10 cellular contexts compared by ENCODE assay signal in genomic region chr19:10389863-10390262, GRCh38. TPM values are rescaled to one million over a fixed set of nuclear protein-coding genes. Genes with fewer than 3 reads are reported as not detected.
A peak's percentile ranks its signal among the peaks of the same experiment; 100 is the strongest.
DNase-seq lines count a peak whose midpoint lies in the region; ATAC-seq, FAIRE-seq and TF ChIP-seq lines count a peak whose summit lies in the region.
"Had no signal": no experiment of that assay in that cellular context is flagged by ENCODE, and none has a peak within 500 bp of the region (broad histone marks: within the 10 kb centered on the region; RNA-seq: fewer than 3 reads in every experiment).

No MANE protein-coding gene starts in this region.

- H3K9me2 ChIP-seq in DOHH2 (replicated peaks; ENCODE audit: control insufficient read depth, low read length): no peaks in the 10 kb centered on the region

- POLR2A ChIA-PET in activated CD8-positive, alpha-beta T cell treated with anti-CD3 and anti-CD28 coated beads for 36 hours (lab: Charles Lee): interaction anchor here (0.6 to 2.0 kb wide), 5 partner anchors 9 to 131 kb away, joined by 3 to 23 read pairs (median 7); partner anchors contain the start of genes CDC37, ICAM1 and TYK2

- H3K4me3 ChIP-seq in DOHH2 (ENCODE audit: low read length): no peak overlapping the region
- no peak overlapping the region for H3K4me3 ChIP-seq in left lung
- H3K4me3 ChIP-seq: SJCRH30 had no signal

- CTCF ChIA-PET in activated CD8-positive, alpha-beta T cell treated with anti-CD3 and anti-CD28 coated beads for 36 hours (lab: Charles Lee): interaction anchor here (1.2 to 17.3 kb wide), 21 partner anchors 8 to 130 kb away, joined by 3 to 286 read pairs (median 9); partner anchors contain the start of genes ICAM1, ICAM4, ICAM5 and RAVER1

- TF ChIP-seq CTCF in DOHH2 (IDR thresholded peaks at IDR 0.05; ENCODE audit: low read depth, low read length, poor library complexity, severe bottlenecking) (peak; percentile 39), left lung (IDR thresholded peaks at IDR 0.05) (no peak)
- no peak for TF ChIP-seq CTCF in activated CD8-positive, alpha-beta T cell treated with anti-CD3 and anti-CD28 coated beads for 36 hours (IDR thresholded peaks at IDR 0.05)

- H3K79me2 ChIP-seq in DOHH2 (ENCODE audit: control insufficient read depth, low read length): no peaks in the 10 kb centered on the region; the same call in 1 of the 2 replicates

- FAIRE-seq in GM19239 (lab: Jason Lieb, UNC) (peak; percentile 60), frontal cortex (lab: Jason Lieb, UNC) (no peak)
- FAIRE-seq: urothelium cell line had no signal

- DNase-seq in GM19239 (ENCODE audit: insufficient read length, low spot score): no peak
- DNase-seq in activated CD8-positive, alpha-beta T cell treated with anti-CD3 and anti-CD28 coated beads for 36 hours: peak; percentile 62
- DNase-seq in left lung: no peak
- DNase-seq in caudate nucleus (lab: John Stamatoyannopoulos, UW): no peak
- no peak for DNase-seq in frontal cortex (ENCODE audit: low spot score in 2 of 2)
- DNase-seq in NCI-H774 (lab: John Stamatoyannopoulos, UW): no peak

- peaks cover 12% of the 10 kb centered on the region for H3K36me3 Mint-ChIP-seq in activated CD8-positive, alpha-beta T cell treated with anti-CD3 and anti-CD28 coated beads for 36 hours (ENCODE audit: low read depth)

- peaks cover 48% of the 10 kb centered on the region for H3K36me3 ChIP-seq in DOHH2 (ENCODE audit: control insufficient read depth, low read length)
- H3K36me3 ChIP-seq in left lung: peaks cover 0 to 47% of the 10 kb centered on the region in 2 donors

- H3K27me3 Mint-ChIP-seq in activated CD8-positive, alpha-beta T cell treated with anti-CD3 and anti-CD28 coated beads for 36 hours: no peaks in the 10 kb centered on the region

- peaks cover 3% of the 10 kb centered on the region; the same call in 1 of the 2 replicates for H3K4me1 ChIP-seq in DOHH2 (ENCODE audit: control insufficient read depth, low read length)
- peaks cover 5 to 21% of the 10 kb centered on the region in 2 donors for H3K4me1 ChIP-seq in left lung
- H3K4me1 ChIP-seq: SJCRH30 had no signal

- H3K27me3 ChIP-seq in DOHH2 (ENCODE audit: control insufficient read depth, low read length) (no peaks in the 10 kb centered on the region), left lung (no peaks in the 10 kb centered on the region)
- H3K27me3 ChIP-seq: SJCRH30 had no signal

- H3K27ac ChIP-seq in DOHH2 (ENCODE audit: low read depth, low read length): no peak overlapping the region
- H3K27ac ChIP-seq in left lung: peak overlapping the region in 1 of 2 donors; percentile 8
- H3K27ac ChIP-seq in caudate nucleus (ENCODE audit: low read depth, low read length): no peak overlapping the region
- H3K27ac ChIP-seq: SJCRH30 had no signal

- peak overlapping the region; percentile 52 for H3K27ac Mint-ChIP-seq in activated CD8-positive, alpha-beta T cell treated with anti-CD3 and anti-CD28 coated beads for 36 hours

- peaks cover 16% of the 10 kb centered on the region for H3K4me1 Mint-ChIP-seq in activated CD8-positive, alpha-beta T cell treated with anti-CD3 and anti-CD28 coated beads for 36 hours (ENCODE audit: low read depth)

- peak overlapping the region; percentile 8 for H3K4me3 Mint-ChIP-seq in activated CD8-positive, alpha-beta T cell treated with anti-CD3 and anti-CD28 coated beads for 36 hours

- peaks cover 16% of the 10 kb centered on the region for H3F3A ChIP-seq in DOHH2 (ENCODE audit: control insufficient read depth, insufficient read depth)

- H4K20me1 ChIP-seq in DOHH2 (ENCODE audit: control insufficient read depth, insufficient read depth, low read depth, low read length): 0 out of 2 replicates have a peak, but pooled peaks cover 4% of the 10 kb centered on the region

- H3K9me3 ChIP-seq in DOHH2 (ENCODE audit: control insufficient read depth, insufficient read depth, low read length): no peaks in the 10 kb centered on the region
- H3K9me3 ChIP-seq in left lung: no peaks in the 10 kb centered on the region
- H3K9me3 ChIP-seq: SJCRH30 had no signal

- ATAC-seq in activated CD8-positive, alpha-beta T cell treated with anti-CD3 and anti-CD28 coated beads for 36 hours: peak; percentile 35
- ATAC-seq in left lung: peak; percentile 17
- no peak for ATAC-seq in GM21390 (IDR thresholded peaks at IDR 0.05; ENCODE audit: unreplicated experiment)

- no peak overlapping the region for H3K4me2 ChIP-seq in DOHH2 (ENCODE audit: low read length)

- no peaks in the 10 kb centered on the region for H3K9me3 Mint-ChIP-seq in activated CD8-positive, alpha-beta T cell treated with anti-CD3 and anti-CD28 coated beads for 36 hours

- intact Hi-C loops in activated CD8-positive, alpha-beta T cell treated with anti-CD3 and anti-CD28 coated beads for 36 hours (cut with micrococcal nuclease): loop anchor here (1.0 to 10.0 kb wide), 3 partner anchors 55 to 455 kb away; partner anchors contain the start of genes ICAM3, OLFM2 and RAVER1
- intact Hi-C loops in left lung (cut with DNase I): loop anchor here in 1 of 2 donors (5.0 kb wide), 2 partner anchors 118 to 133 kb away; partner anchors contain the start of gene ICAM1

RNA-seq across cellular contexts. Expression of gene TYK2, which starts 9.5 kb away (rescaled TPM):
- 100 to 1,000 TPM; 143 TPM for total RNA-seq in activated CD8-positive, alpha-beta T cell treated with anti-CD3 and anti-CD28 coated beads for 36 hours
- total RNA-seq in left lung: 100 to 1,000 TPM; 133 to 175 TPM
- 29.8 TPM for total RNA-seq in frontal cortex

RNA-seq across cellular contexts. Expression of gene CDC37, which starts 13.5 kb away (rescaled TPM):
- 100 to 1,000 TPM; 236 to 238 TPM for total RNA-seq in activated CD8-positive, alpha-beta T cell treated with anti-CD3 and anti-CD28 coated beads for 36 hours
- total RNA-seq in left lung (100 to 1,000 TPM; 120 to 148 TPM), frontal cortex (44.0 TPM)

RNA-seq across cellular contexts. Expression of gene PDE4A, which starts 30.5 kb away (rescaled TPM):
- 10 to 100 TPM; 24.6 to 25.5 TPM for total RNA-seq in activated CD8-positive, alpha-beta T cell treated with anti-CD3 and anti-CD28 coated beads for 36 hours
- total RNA-seq in left lung (10 to 100 TPM; 21.4 to 21.6 TPM), frontal cortex (3.3 TPM)

RNA-seq across cellular contexts. Expression of gene ICAM3, which starts 50.4 kb away (rescaled TPM):
- total RNA-seq in activated CD8-positive, alpha-beta T cell treated with anti-CD3 and anti-CD28 coated beads for 36 hours: 100 to 1,000 TPM; 106 to 107 TPM
- 10 to 100 TPM; 17.3 to 44.8 TPM for total RNA-seq in left lung
- 0.82 TPM for total RNA-seq in frontal cortex

RNA-seq across cellular contexts. Expression of gene RAVER1, which starts 56.5 kb away (rescaled TPM):
- total RNA-seq in activated CD8-positive, alpha-beta T cell treated with anti-CD3 and anti-CD28 coated beads for 36 hours: 100 to 1,000 TPM; 105 to 111 TPM
- total RNA-seq in left lung: 10 to 100 TPM; 30.9 to 38.7 TPM
- 2.4 TPM for total RNA-seq in frontal cortex
